ENCODE assay signal across 8 cellular contexts in genomic region chrX:72181178-72182125, GRCh38. TPM values are rescaled to one million over a fixed set of nuclear protein-coding genes. Genes with fewer than 3 reads are reported as not detected.
DNase-seq lines count a peak whose midpoint lies in the region; ATAC-seq and TF ChIP-seq lines count a peak whose summit lies in the region.

Gene PIN4, plus strand, starts transcription at chrX:72181757. Its CDS starts 29 bp downstream, at chrX:72181786.

- intact Hi-C loops in PC-9 (cut with micrococcal nuclease; ENCODE audit: unreplicated experiment): no loop called here

- peaks cover 17% of the 10 kb centered on the region for H3K79me2 ChIP-seq in PC-9 (ENCODE audit: low read depth)

- peaks cover 10% of the 10 kb centered on the region for H3K36me3 Mint-ChIP-seq in activated T-cell treated with anti-CD3 and anti-CD28 coated beads, Interleukin-2, amount 50 U/mL, for 24 hours (ENCODE audit: low read depth)

- H3K9me3 Mint-ChIP-seq in activated T-cell treated with anti-CD3 and anti-CD28 coated beads, Interleukin-2, amount 50 U/mL, for 24 hours: no peaks in the 10 kb centered on the region

- TF ChIP-seq CTCF in PC-9 (conservative IDR thresholded peaks at IDR 0.05): no peak

- H3K4me3 ChIP-seq in PC-9: peak within 1 kb of the TSS; percentile 82
- H3K4me3 ChIP-seq in muscle layer of colon (ENCODE audit: low read depth in 1 of 2, low read length in 2 of 2): peak within 1 kb of the TSS; percentile 53 to 86

- no peak within 1 kb of the TSS for H3K4me3 Mint-ChIP-seq in activated T-cell treated with anti-CD3 and anti-CD28 coated beads, Interleukin-2, amount 50 U/mL, for 24 hours

- no peaks in the 10 kb centered on the region for H3K36me3 ChIP-seq in PC-9 (ENCODE audit: low read depth)
- no peaks in the 10 kb centered on the region for H3K36me3 ChIP-seq in muscle layer of colon (ENCODE audit: insufficient read depth, low read length)

- H3F3A ChIP-seq in PC-9 (ENCODE audit: insufficient read depth, low read depth): no peaks in the 10 kb centered on the region

- in situ Hi-C loops in KBM-7 (cut with MboI; ENCODE audit: low pct_unique_long_range_greater_than_20kb, low sequenced_read_pairs): no loop called here

- BruUV-seq in PC-9 (replicated peaks; lab: Mats Ljungman, UMichigan): no TSS peak

- ATAC-seq in GM21723 (IDR thresholded peaks at IDR 0.05; ENCODE audit: unreplicated experiment) (peak; percentile 97), esophagus mucosa (peak; percentile 98)

- DNase-seq in DMS153 treated with DMSO at 0.1 percent for 48 hours (lab: John Stamatoyannopoulos, UW; ENCODE audit: unreplicated experiment) (peak; percentile 83), KBM-7 (peak; percentile 100), PC-9 (peak; percentile 90 to 94)
- peak; percentile 85 for DNase-seq in activated T-cell treated with anti-CD3 and anti-CD28 coated beads, Interleukin-2, amount 50 U/mL, for 24 hours
- peak; percentile 43 for DNase-seq in stimulated activated CD8-positive, alpha-beta memory T cell treated with anti-CD3 and anti-CD28 coated beads, Interleukin-7, amount 100 ng/mL, for 24 hours (ENCODE audit: low read depth)

- no peaks in the 10 kb centered on the region for H3K9me2 ChIP-seq in PC-9 (ENCODE audit: insufficient read depth)

- H3K9me3 ChIP-seq in PC-9 (ENCODE audit: insufficient read depth, low read depth) (no peaks in the 10 kb centered on the region), muscle layer of colon (ENCODE audit: low read length) (no peaks in the 10 kb centered on the region)

- H3K27me3 ChIP-seq in PC-9 (ENCODE audit: insufficient read depth, low read depth): no peaks in the 10 kb centered on the region
- no peaks in the 10 kb centered on the region for H3K27me3 ChIP-seq in muscle layer of colon (ENCODE audit: control insufficient read depth in 1 of 2, insufficient read depth in 2 of 2, low read length in 2 of 2)

- 0 out of 2 replicates have a peak, but pooled peaks cover 9% of the 10 kb centered on the region for H3K4me1 ChIP-seq in PC-9 (replicated peaks; ENCODE audit: insufficient read depth)
- peaks cover 10% of the 10 kb centered on the region for H3K4me1 ChIP-seq in muscle layer of colon (ENCODE audit: insufficient read depth, low read length)

- H2AFZ ChIP-seq in PC-9: peak within 1 kb of the TSS; percentile 85

- CTCF ChIA-PET in PC-9 (lab: Charles Lee): interaction anchor here (0.5 kb wide), 2 partner anchors 392 to 778 kb away, joined by 3 to 4 read pairs; no protein-coding TSS in a partner anchor

- peaks cover 11% of the 10 kb centered on the region for H3K27me3 Mint-ChIP-seq in activated T-cell treated with anti-CD3 and anti-CD28 coated beads, Interleukin-2, amount 50 U/mL, for 24 hours

- peak within 1 kb of the TSS; percentile 81 for H3K4me2 ChIP-seq in PC-9

- H4K20me1 ChIP-seq in PC-9 (ENCODE audit: insufficient read depth): no peaks in the 10 kb centered on the region

- no peak within 1 kb of the TSS for H3K27ac Mint-ChIP-seq in activated T-cell treated with anti-CD3 and anti-CD28 coated beads, Interleukin-2, amount 50 U/mL, for 24 hours

- POLR2A ChIA-PET in PC-9 (lab: Charles Lee; ENCODE audit: unreplicated experiment): no interaction called here

- H3K4me1 Mint-ChIP-seq in activated T-cell treated with anti-CD3 and anti-CD28 coated beads, Interleukin-2, amount 50 U/mL, for 24 hours (ENCODE audit: low read depth): peaks cover 14% of the 10 kb centered on the region

- H3K27ac ChIP-seq in PC-9: peak within 1 kb of the TSS; percentile 40
- peak within 1 kb of the TSS; percentile 72 for H3K27ac ChIP-seq in muscle layer of colon (ENCODE audit: low read depth, low read length)

- H3K9ac ChIP-seq in muscle layer of colon (ENCODE audit: low read length): peak within 1 kb of the TSS; percentile 89

RNA-seq across cellular contexts. Expression of gene PIN4, which starts in this region (rescaled TPM):
- total RNA-seq in PC-9 (2021) (5.8 and 9.7 TPM in 2 replicates), esophagus mucosa (7.1 TPM)

Comparison
In these comparisons a context has a peak if more than half of its experiments do, and no peak if none do; other contexts are left out.
1. Peak in every context shown above with its lines: DNase-seq, ATAC-seq, H3K4me3 ChIP-seq and H3K27ac ChIP-seq.
2. DNase-seq: peak in every context shown above with its lines; median percentile 100 in KBM-7; 92 in PC-9; 85 in activated T-cell treated with anti-CD3 and anti-CD28 coated beads, Interleukin-2, amount 50 U/mL, for 24 hours; 83 in DMS153 treated with DMSO at 0.1 percent for 48 hours; 43 in stimulated activated CD8-positive, alpha-beta memory T cell treated with anti-CD3 and anti-CD28 coated beads, Interleukin-7, amount 100 ng/mL, for 24 hours.